33 cellular contexts compared by ENCODE assay signal in genomic region chr1:66644331-66644730, GRCh38.
"Had no signal": no experiment of that assay in that cellular context is flagged by ENCODE, and none has a peak within 500 bp of the region (broad histone marks: within the 10 kb centered on the region; RNA-seq: fewer than 3 reads in every experiment).

No MANE protein-coding gene starts in this region.

- ATAC-seq: activated CD8-positive, alpha-beta memory T cell treated with anti-CD3 and anti-CD28 coated beads, Interleukin-2, amount 10 ng/mL, durations not matched to agents 7 days and 5 days; activated naive CD8-positive, alpha-beta T cell treated with anti-CD3 and anti-CD28 coated beads, Interleukin-2, amount 50 U/mL, for 24 hours; PC-3; Right ventricle myocardium inferior had no signal

- H3K36me3 ChIP-seq: MG63, Peyer's patch had no signal

- H3K4me1 ChIP-seq: Peyer's patch had no signal

- H3K4me3 ChIP-seq: MG63, Peyer's patch had no signal

- H3K27ac ChIP-seq: Peyer's patch, RWPE1, VCaP had no signal

- H3K9me3 ChIP-seq: MG63, Peyer's patch had no signal

- DNase-seq: activated B cell treated with CpG ODN at 0.5 μM for 24 hours; activated CD4-positive, alpha-beta memory T cell treated with anti-CD3 and anti-CD28 coated beads, Interleukin-2, amount 10 ng/mL, durations not matched to agents 7 days and 5 days; activated CD4-positive, alpha-beta T cell treated with anti-CD3 and anti-CD28 coated beads for 4 hours; activated CD4-positive, CD25-positive, alpha-beta regulatory T cell treated with anti-CD3 and anti-CD28 coated beads, Interleukin-2, amount 50 U/mL, for 72 hours; activated CD8-positive, alpha-beta memory T cell treated with anti-CD3 and anti-CD28 coated beads for 24 hours; activated CD8-positive, alpha-beta memory T cell treated with anti-CD3 and anti-CD28 coated beads, Interleukin-2, amount 10 ng/mL, durations not matched to agents 7 days and 5 days; activated CD8-positive, alpha-beta memory T cell treated with anti-CD3 and anti-CD28 coated beads, Interleukin-2, amount 50 U/mL, for 48 hours; activated effector memory CD4-positive, alpha-beta T cell treated with Interleukin-2 at 50 U/mL for 16 hours; activated naive CD4-positive, alpha-beta T cell treated with anti-CD3 and anti-CD28 coated beads, Interleukin-2, amount 10 ng/mL, durations not matched to agents 7 days and 5 days; activated naive CD8-positive, alpha-beta T cell treated with anti-CD3 and anti-CD28 coated beads, Interleukin-2, amount 50 U/mL, for 24 hours; activated T-cell treated with anti-CD3 and anti-CD28 coated beads, Interleukin-2, amount 50 U/mL, for 48 hours; caudate nucleus; Kasumi-1; MG63; NCI-H1048; NCI-H1105 treated with DMSO at 0.1 percent for 48 hours; NCI-H1436; NCI-H1694; NCI-H2029; NCI-H510A; NCI-H526; NCI-H748 treated with DMSO at 0.1 percent for 48 hours; NK-92 treated with Interleukin-12 subunit alpha and Interleukin-12 subunit beta, amount 100 ng/mL, for 24 hours; PC-3; Peyer's patch; SIG-M5; SW 1271; T-helper 1 cell; T-helper 2 cell; T-helper 9 cell had no signal

- H3K27me3 ChIP-seq: MG63, Peyer's patch had no signal
